Comparison of ENCODE assay signal across 1 cellular context in the genomic region with DNA sequence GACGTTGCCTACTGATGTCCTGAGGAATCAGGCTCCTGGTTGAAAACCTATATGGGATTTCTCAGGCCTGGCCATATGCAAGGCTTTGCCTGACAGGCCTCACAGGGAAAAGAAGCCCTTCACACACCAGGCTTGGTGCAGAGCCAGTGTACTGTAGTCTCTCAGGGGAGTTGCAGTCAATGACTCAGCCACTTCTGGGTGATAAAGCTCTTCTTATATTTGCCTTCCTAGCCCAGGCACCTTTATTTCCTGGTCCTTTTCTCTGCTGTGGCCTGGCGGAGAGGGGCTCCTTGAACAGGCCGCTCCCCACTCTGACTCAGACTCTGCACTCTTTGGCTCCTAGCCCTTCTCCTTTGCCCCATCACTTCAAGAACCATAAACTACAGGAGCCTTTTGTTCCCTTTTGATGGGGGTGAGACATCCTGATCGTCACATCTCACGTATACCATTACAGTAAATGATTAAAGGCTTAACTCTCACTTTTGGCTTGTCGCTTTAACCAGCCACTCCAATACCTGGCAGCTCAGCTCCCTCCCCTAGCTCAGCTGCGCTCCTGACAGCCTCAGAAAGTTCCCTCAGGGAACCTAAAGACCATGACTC.
A peak's percentile ranks its signal among the peaks of the same experiment; 100 is the strongest.
TF ChIP-seq lines count a peak whose summit lies in the region.

No MANE protein-coding gene starts in this region.

TF ChIP-seq in K562, 482 proteins besides CTCF, POLR2A, EP300 and RAD21 (continued from another document):
- TF ChIP-seq ZKSCAN3 (CRISPR knock-in tag; IDR thresholded peaks at IDR 0.05) (no peak), PHF21A (IDR thresholded peaks at IDR 0.05; ENCODE audit: borderline replicate concordance, low read depth) (0 out of 2 replicates have a peak, but pooled peaks have one; percentile 9), CREB1 (IDR thresholded peaks at IDR 0.05) (no peak), CREB1 (CRISPR knock-in tag; IDR thresholded peaks at IDR 0.05) (no peak), TBL1XR1 (IDR thresholded peaks at IDR 0.05; ENCODE audit: low read length in 2 of 2) (no peak), GTF2F1 (IDR thresholded peaks at IDR 0.05; ENCODE audit: low read depth, low read length) (no peak), HNRNPUL1 (IDR thresholded peaks at IDR 0.05; ENCODE audit: low read length) (no peak), KDM5B (IDR thresholded peaks at IDR 0.05; ENCODE audit: insufficient replicate concordance, low read depth, low read length) (peak; percentile 42), FOXJ2 (tag; IDR thresholded peaks at IDR 0.05) (peak; percentile 68; the same call in 1 of the 2 replicates), L3MBTL2 (IDR thresholded peaks at IDR 0.05) (peak; percentile 26; the same call in 1 of the 2 replicates), MXI1 (IDR thresholded peaks at IDR 0.05; ENCODE audit: low read depth, low read length) (no peak), SMARCA4 (IDR thresholded peaks at IDR 0.05) (peak; percentile 68; the same call in 1 of the 2 replicates), PML (IDR thresholded peaks at IDR 0.05; ENCODE audit: low read length) (no peak), MCM5 (IDR thresholded peaks at IDR 0.05; ENCODE audit: low read depth) (no peak)
- TF ChIP-seq, protein P1, sequence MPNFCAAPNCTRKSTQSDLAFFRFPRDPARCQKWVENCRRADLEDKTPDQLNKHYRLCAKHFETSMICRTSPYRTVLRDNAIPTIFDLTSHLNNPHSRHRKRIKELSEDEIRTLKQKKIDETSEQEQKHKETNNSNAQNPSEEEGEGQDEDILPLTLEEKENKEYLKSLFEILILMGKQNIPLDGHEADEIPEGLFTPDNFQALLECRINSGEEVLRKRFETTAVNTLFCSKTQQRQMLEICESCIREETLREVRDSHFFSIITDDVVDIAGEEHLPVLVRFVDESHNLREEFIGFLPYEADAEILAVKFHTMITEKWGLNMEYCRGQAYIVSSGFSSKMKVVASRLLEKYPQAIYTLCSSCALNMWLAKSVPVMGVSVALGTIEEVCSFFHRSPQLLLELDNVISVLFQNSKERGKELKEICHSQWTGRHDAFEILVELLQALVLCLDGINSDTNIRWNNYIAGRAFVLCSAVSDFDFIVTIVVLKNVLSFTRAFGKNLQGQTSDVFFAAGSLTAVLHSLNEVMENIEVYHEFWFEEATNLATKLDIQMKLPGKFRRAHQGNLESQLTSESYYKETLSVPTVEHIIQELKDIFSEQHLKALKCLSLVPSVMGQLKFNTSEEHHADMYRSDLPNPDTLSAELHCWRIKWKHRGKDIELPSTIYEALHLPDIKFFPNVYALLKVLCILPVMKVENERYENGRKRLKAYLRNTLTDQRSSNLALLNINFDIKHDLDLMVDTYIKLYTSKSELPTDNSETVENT (CRISPR knock-in tag; IDR thresholded peaks at IDR 0.05) = no peak
